11 cellular contexts compared by ENCODE assay signal in genomic region chr1:172894345-172895049, GRCh38.
DNase-seq lines count a peak whose midpoint lies in the region; ATAC-seq and TF ChIP-seq lines count a peak whose summit lies in the region.
"Had no signal": no experiment of that assay in that cellular context is flagged by ENCODE, and none has a peak within 500 bp of the region (broad histone marks: within the 10 kb centered on the region; RNA-seq: fewer than 3 reads in every experiment).

No MANE protein-coding gene starts in this region.

- no peak overlapping the region for H3K4me3 ChIP-seq in osteoblast (ENCODE audit: insufficient read depth, low read length)
- H3K4me3 ChIP-seq: prostate gland had no signal

- no peak for DNase-seq in activated CD4-positive, alpha-beta memory T cell treated with anti-CD3 and anti-CD28 coated beads, Interleukin-2, amount 10 ng/mL, durations not matched to agents 7 days and 5 days
- DNase-seq in osteoblast (ENCODE audit: insufficient read length, low spot score, missing footprints), result no peak
- DNase-seq in NCI-H524 treated with DMSO at 0.1 percent for 48 hours (lab: John Stamatoyannopoulos, UW), result no peak
- no peak for DNase-seq in DMS79 treated with DMSO at 0.1 percent for 48 hours (lab: John Stamatoyannopoulos, UW)
- DNase-seq in NCI-H2029 (lab: John Stamatoyannopoulos, UW), result no peak
- DNase-seq: amygdala, kidney had no signal

- H3K9me3 Mint-ChIP-seq in activated CD4-positive, alpha-beta memory T cell treated with anti-CD3 and anti-CD28 coated beads, Interleukin-2, amount 10 ng/mL, durations not matched to agents 7 days and 5 days, result no peaks in the 10 kb centered on the region

- H3K27ac Mint-ChIP-seq in activated CD4-positive, alpha-beta memory T cell treated with anti-CD3 and anti-CD28 coated beads, Interleukin-2, amount 10 ng/mL, durations not matched to agents 7 days and 5 days, result peak overlapping the region; percentile 0

- H3K36me3 ChIP-seq in osteoblast (ENCODE audit: insufficient read depth, low read length), result no peaks in the 10 kb centered on the region
- H3K36me3 ChIP-seq: prostate gland had no signal

- H3K9me3 ChIP-seq in osteoblast (ENCODE audit: low read depth, low read length), result no peaks in the 10 kb centered on the region
- H3K9me3 ChIP-seq: prostate gland had no signal

- CTCF ChIA-PET in activated CD4-positive, alpha-beta memory T cell treated with anti-CD3 and anti-CD28 coated beads, Interleukin-2, amount 10 ng/mL, durations not matched to agents 7 days and 5 days (lab: Charles Lee), result interaction anchor here (0.6 to 2.4 kb wide), 7 partner anchors 51 to 362 kb away, joined by 3 to 7 read pairs (median 4); partner anchors contain the start of gene SUCO

- H3K4me3 Mint-ChIP-seq in activated CD4-positive, alpha-beta memory T cell treated with anti-CD3 and anti-CD28 coated beads, Interleukin-2, amount 10 ng/mL, durations not matched to agents 7 days and 5 days, result peak overlapping the region; percentile 33

- no peaks in the 10 kb centered on the region for H3K79me2 ChIP-seq in osteoblast (ENCODE audit: insufficient read depth, low read length)

- TF ChIP-seq CTCF in osteoblast (IDR thresholded peaks at IDR 0.05; ENCODE audit: extremely low read depth, low read depth, low read length), result no peak

- H4K20me1 ChIP-seq in osteoblast (ENCODE audit: insufficient read depth, low read length), result no peaks in the 10 kb centered on the region

- no peaks in the 10 kb centered on the region for H3K27me3 ChIP-seq in osteoblast (ENCODE audit: insufficient read depth, low read length)

- H3K36me3 Mint-ChIP-seq in activated CD4-positive, alpha-beta memory T cell treated with anti-CD3 and anti-CD28 coated beads, Interleukin-2, amount 10 ng/mL, durations not matched to agents 7 days and 5 days (ENCODE audit: low read depth), result peaks cover 2% of the 10 kb centered on the region

- H3K4me1 ChIP-seq in osteoblast (ENCODE audit: insufficient read depth, low read length), result peaks cover 39% of the 10 kb centered on the region
- H3K4me1 ChIP-seq: prostate gland had no signal

- POLR2A ChIA-PET in activated CD4-positive, alpha-beta memory T cell treated with anti-CD3 and anti-CD28 coated beads, Interleukin-2, amount 10 ng/mL, durations not matched to agents 7 days and 5 days (lab: Charles Lee), result interaction anchor here (0.9 to 1.7 kb wide), 3 partner anchors 10 to 75 kb away, joined by 3 to 8 read pairs (median 3); no protein-coding TSS in a partner anchor

- H3K27me3 Mint-ChIP-seq in activated CD4-positive, alpha-beta memory T cell treated with anti-CD3 and anti-CD28 coated beads, Interleukin-2, amount 10 ng/mL, durations not matched to agents 7 days and 5 days, result peaks cover 52% of the 10 kb centered on the region

- peaks cover 23% of the 10 kb centered on the region for H3K4me1 Mint-ChIP-seq in activated CD4-positive, alpha-beta memory T cell treated with anti-CD3 and anti-CD28 coated beads, Interleukin-2, amount 10 ng/mL, durations not matched to agents 7 days and 5 days

- ATAC-seq in GM18907 (IDR thresholded peaks at IDR 0.05; ENCODE audit: unreplicated experiment), result peak; percentile 64
- ATAC-seq in HG02759 (IDR thresholded peaks at IDR 0.05; ENCODE audit: unreplicated experiment), result peak; percentile 31

- H3K4me2 ChIP-seq in osteoblast (ENCODE audit: insufficient read depth, low read length), result peak overlapping the region; percentile 59

- H3K27ac ChIP-seq in osteoblast (ENCODE audit: low read depth, low read length), result no peak overlapping the region
- H3K27ac ChIP-seq: epithelial cell of prostate, prostate gland had no signal

- no peak overlapping the region for H2AFZ ChIP-seq in osteoblast (ENCODE audit: low read length)
